ENCODE assay signal across 1 cellular context in the genomic region with DNA sequence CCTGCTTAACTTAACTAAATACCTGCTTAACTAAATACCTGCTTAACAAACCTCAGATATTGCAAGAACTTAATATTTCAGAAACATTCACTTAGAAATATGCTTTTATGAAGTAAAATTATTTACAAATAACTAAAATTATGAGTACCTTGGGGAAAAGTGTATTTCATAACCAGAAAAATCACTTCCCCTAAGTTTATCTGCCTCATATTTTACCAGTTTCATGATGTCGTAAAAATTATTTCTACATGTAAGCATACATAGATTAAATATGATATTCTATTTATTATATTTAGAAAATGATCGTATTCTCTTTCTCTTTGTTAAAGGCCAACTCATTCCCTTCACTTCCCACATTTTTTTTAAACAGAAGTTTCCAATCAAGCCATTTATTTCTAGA.
TF ChIP-seq lines count a peak whose summit lies in the region.

No MANE protein-coding gene starts in this region.

TF ChIP-seq in HCT116, 20 proteins besides CTCF, POLR2A, EP300 and RAD21:
- TF ChIP-seq ZNF274 (IDR thresholded peaks at IDR 0.05; ENCODE audit: low read depth, low read length), result no peak
- TF ChIP-seq CBX3 (IDR thresholded peaks at IDR 0.05; ENCODE audit: low read depth), result no peak
- TF ChIP-seq, protein P1, sequence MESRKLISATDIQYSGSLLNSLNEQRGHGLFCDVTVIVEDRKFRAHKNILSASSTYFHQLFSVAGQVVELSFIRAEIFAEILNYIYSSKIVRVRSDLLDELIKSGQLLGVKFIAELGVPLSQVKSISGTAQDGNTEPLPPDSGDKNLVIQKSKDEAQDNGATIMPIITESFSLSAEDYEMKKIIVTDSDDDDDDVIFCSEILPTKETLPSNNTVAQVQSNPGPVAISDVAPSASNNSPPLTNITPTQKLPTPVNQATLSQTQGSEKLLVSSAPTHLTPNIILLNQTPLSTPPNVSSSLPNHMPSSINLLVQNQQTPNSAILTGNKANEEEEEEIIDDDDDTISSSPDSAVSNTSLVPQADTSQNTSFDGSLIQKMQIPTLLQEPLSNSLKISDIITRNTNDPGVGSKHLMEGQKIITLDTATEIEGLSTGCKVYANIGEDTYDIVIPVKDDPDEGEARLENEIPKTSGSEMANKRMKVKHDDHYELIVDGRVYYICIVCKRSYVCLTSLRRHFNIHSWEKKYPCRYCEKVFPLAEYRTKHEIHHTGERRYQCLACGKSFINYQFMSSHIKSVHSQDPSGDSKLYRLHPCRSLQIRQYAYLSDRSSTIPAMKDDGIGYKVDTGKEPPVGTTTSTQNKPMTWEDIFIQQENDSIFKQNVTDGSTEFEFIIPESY (IDR thresholded peaks at IDR 0.05; ENCODE audit: extremely low read depth, insufficient replicate concordance, low read length), result no peak
- no peak for TF ChIP-seq EZH2phosphoT487 (IDR thresholded peaks at IDR 0.05; ENCODE audit: borderline replicate concordance)
- no peak for TF ChIP-seq FOSL1 (IDR thresholded peaks at IDR 0.05; ENCODE audit: low read depth)
- TF ChIP-seq CEBPB (IDR thresholded peaks at IDR 0.05; ENCODE audit: low read depth), result no peak
- TF ChIP-seq, protein P2, sequence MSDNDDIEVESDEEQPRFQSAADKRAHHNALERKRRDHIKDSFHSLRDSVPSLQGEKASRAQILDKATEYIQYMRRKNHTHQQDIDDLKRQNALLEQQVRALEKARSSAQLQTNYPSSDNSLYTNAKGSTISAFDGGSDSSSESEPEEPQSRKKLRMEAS (IDR thresholded peaks at IDR 0.05), result no peak
- no peak for TF ChIP-seq POLR2AphosphoS5 (IDR thresholded peaks at IDR 0.05; ENCODE audit: low read depth, low read length)
- TF ChIP-seq EGR1 (IDR thresholded peaks at IDR 0.05; ENCODE audit: low read depth), result no peak
- TF ChIP-seq, protein P3, sequence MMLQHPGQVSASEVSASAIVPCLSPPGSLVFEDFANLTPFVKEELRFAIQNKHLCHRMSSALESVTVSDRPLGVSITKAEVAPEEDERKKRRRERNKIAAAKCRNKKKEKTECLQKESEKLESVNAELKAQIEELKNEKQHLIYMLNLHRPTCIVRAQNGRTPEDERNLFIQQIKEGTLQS (IDR thresholded peaks at IDR 0.05), result no peak
- TF ChIP-seq SRF (IDR thresholded peaks at IDR 0.05; ENCODE audit: low read depth), result no peak
- TF ChIP-seq ELF1 (IDR thresholded peaks at IDR 0.05; ENCODE audit: borderline replicate concordance, low read depth), result no peak
- no peak for TF ChIP-seq ZFX (IDR thresholded peaks at IDR 0.05)
- no peak for TF ChIP-seq JUND (IDR thresholded peaks at IDR 0.05)
- TF ChIP-seq SIN3A (IDR thresholded peaks at IDR 0.05; ENCODE audit: low read depth), result no peak
- TF ChIP-seq EZH2 (IDR thresholded peaks at IDR 0.05), result no peak
- TF ChIP-seq, protein P4, sequence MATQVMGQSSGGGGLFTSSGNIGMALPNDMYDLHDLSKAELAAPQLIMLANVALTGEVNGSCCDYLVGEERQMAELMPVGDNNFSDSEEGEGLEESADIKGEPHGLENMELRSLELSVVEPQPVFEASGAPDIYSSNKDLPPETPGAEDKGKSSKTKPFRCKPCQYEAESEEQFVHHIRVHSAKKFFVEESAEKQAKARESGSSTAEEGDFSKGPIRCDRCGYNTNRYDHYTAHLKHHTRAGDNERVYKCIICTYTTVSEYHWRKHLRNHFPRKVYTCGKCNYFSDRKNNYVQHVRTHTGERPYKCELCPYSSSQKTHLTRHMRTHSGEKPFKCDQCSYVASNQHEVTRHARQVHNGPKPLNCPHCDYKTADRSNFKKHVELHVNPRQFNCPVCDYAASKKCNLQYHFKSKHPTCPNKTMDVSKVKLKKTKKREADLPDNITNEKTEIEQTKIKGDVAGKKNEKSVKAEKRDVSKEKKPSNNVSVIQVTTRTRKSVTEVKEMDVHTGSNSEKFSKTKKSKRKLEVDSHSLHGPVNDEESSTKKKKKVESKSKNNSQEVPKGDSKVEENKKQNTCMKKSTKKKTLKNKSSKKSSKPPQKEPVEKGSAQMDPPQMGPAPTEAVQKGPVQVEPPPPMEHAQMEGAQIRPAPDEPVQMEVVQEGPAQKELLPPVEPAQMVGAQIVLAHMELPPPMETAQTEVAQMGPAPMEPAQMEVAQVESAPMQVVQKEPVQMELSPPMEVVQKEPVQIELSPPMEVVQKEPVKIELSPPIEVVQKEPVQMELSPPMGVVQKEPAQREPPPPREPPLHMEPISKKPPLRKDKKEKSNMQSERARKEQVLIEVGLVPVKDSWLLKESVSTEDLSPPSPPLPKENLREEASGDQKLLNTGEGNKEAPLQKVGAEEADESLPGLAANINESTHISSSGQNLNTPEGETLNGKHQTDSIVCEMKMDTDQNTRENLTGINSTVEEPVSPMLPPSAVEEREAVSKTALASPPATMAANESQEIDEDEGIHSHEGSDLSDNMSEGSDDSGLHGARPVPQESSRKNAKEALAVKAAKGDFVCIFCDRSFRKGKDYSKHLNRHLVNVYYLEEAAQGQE (IDR thresholded peaks at IDR 0.05; ENCODE audit: low read depth), result no peak
- TF ChIP-seq YY1 (IDR thresholded peaks at IDR 0.05; ENCODE audit: extremely low read depth, insufficient replicate concordance, low read depth, low read length), result no peak
- no peak for TF ChIP-seq TCF7L2 (IDR thresholded peaks at IDR 0.05; ENCODE audit: borderline replicate concordance, extremely low read depth, insufficient read depth, insufficient read length)
- TF ChIP-seq SP1 (IDR thresholded peaks at IDR 0.05; ENCODE audit: low read depth), result no peak
